Comparison of ENCODE assay signal across 8 cellular contexts in genomic region chr6:160930547-160931377, GRCh38.
DNase-seq lines count a peak whose midpoint lies in the region; ATAC-seq and TF ChIP-seq lines count a peak whose summit lies in the region.

No MANE protein-coding gene starts in this region.

- H3K4me3 ChIP-seq in cardiac muscle cell = peak overlapping the region; percentile 45
- peak overlapping the region; percentile 56 for H3K4me3 ChIP-seq in parathyroid adenoma (ENCODE audit: low read depth, low read length)
- H3K4me3 ChIP-seq in transverse colon = peak overlapping the region; percentile 21 to 41 (median 30)

- H3K9ac ChIP-seq in parathyroid adenoma = no peak overlapping the region

- H2AFZ ChIP-seq in parathyroid adenoma = peak overlapping the region; percentile 94

- H3K36me3 Mint-ChIP-seq in activated naive CD8-positive, alpha-beta T cell treated with anti-CD3 and anti-CD28 coated beads, Interleukin-2, amount 10 ng/mL, durations not matched to agents 7 days and 5 days = no peaks in the 10 kb centered on the region

- whole genome bisulfite sequencing in transverse colon (ENCODE audit: low coverage in 1 of 2), 2 donors = 12 to 19% methylated on average over 5 to 39 of the region's 50 CpGs

- no peaks in the 10 kb centered on the region for H3K27me3 ChIP-seq in cardiac muscle cell
- H3K27me3 ChIP-seq in parathyroid adenoma (ENCODE audit: control insufficient read depth, insufficient read depth, low read length) = no peaks in the 10 kb centered on the region
- H3K27me3 ChIP-seq in transverse colon = peaks cover 33% of the 10 kb centered on the region

- H3K4me1 ChIP-seq in cardiac muscle cell (ENCODE audit: low read depth) = peaks cover 8% of the 10 kb centered on the region
- H3K4me1 ChIP-seq in parathyroid adenoma = peaks cover 5% of the 10 kb centered on the region
- peaks cover 0 to 11% (median 6%) of the 10 kb centered on the region in 4 donors for H3K4me1 ChIP-seq in transverse colon

- TF ChIP-seq POLR2A in transverse colon (IDR thresholded peaks at IDR 0.05) = no peak

- H3K27ac Mint-ChIP-seq in activated naive CD8-positive, alpha-beta T cell treated with anti-CD3 and anti-CD28 coated beads, Interleukin-2, amount 10 ng/mL, durations not matched to agents 7 days and 5 days = no peak overlapping the region

- TF ChIP-seq CTCF in cardiac muscle cell (IDR thresholded peaks at IDR 0.05; ENCODE audit: low read depth, low read length) (peak; percentile 76), parathyroid adenoma (IDR thresholded peaks at IDR 0.05) (peak; percentile 92), transverse colon (IDR thresholded peaks at IDR 0.05) (peak; percentile 83 to 92 (median 87))

- H3K4me1 Mint-ChIP-seq in activated naive CD8-positive, alpha-beta T cell treated with anti-CD3 and anti-CD28 coated beads, Interleukin-2, amount 10 ng/mL, durations not matched to agents 7 days and 5 days = no peaks in the 10 kb centered on the region

- intact Hi-C loops in transverse colon (cut with DNase I; ENCODE audit: low total_unique reads) = loop anchor here (5.0 kb wide), 1 partner anchor 442 kb away; no protein-coding TSS in a partner anchor

- H3K79me2 ChIP-seq in parathyroid adenoma = no peaks in the 10 kb centered on the region

- peak overlapping the region; percentile 93 for H3K4me2 ChIP-seq in parathyroid adenoma (ENCODE audit: low read length)

- H3K27ac ChIP-seq in cardiac muscle cell (no peak overlapping the region), parathyroid adenoma (no peak overlapping the region), transverse colon (peak overlapping the region in 1 of 4 donors; percentile 3)

- ATAC-seq in GM21381 (IDR thresholded peaks at IDR 0.05; ENCODE audit: unreplicated experiment) (peak; percentile 83), SK-N-SH treated with all-trans-retinoic acid at 6 μM for 48 hours (peak; percentile 99)
- peak; percentile 52 for ATAC-seq in activated naive CD8-positive, alpha-beta T cell treated with anti-CD3 and anti-CD28 coated beads, Interleukin-2, amount 10 ng/mL, durations not matched to agents 7 days and 5 days (ENCODE audit: low read depth)

- TF ChIP-seq EP300 in transverse colon (IDR thresholded peaks at IDR 0.05; ENCODE audit: low read depth) = no peak

- peaks cover 25% of the 10 kb centered on the region for H3K27me3 Mint-ChIP-seq in activated naive CD8-positive, alpha-beta T cell treated with anti-CD3 and anti-CD28 coated beads, Interleukin-2, amount 10 ng/mL, durations not matched to agents 7 days and 5 days

- in situ Hi-C loops in Caki2 (cut with HindIII; ENCODE audit: low pct_unique_long_range_greater_than_20kb, low sequenced_read_pairs) = no loop called here
- in situ Hi-C loops in transverse colon (cut with MboI; ENCODE audit: low pct_ligation_motif_present in 1 of 4, low pct_unique_long_range_greater_than_20kb in 1 of 4, low sequenced_read_pairs in 3 of 4) = loop anchor here in 2 of 4 donors (10.0 kb wide), 1 partner anchor 444 kb away; no protein-coding TSS in a partner anchor

- H3K9me3 ChIP-seq in cardiac muscle cell (ENCODE audit: low read depth) = no peaks in the 10 kb centered on the region
- H3K9me3 ChIP-seq in parathyroid adenoma (ENCODE audit: control insufficient read depth, low read length) = peaks cover 3% of the 10 kb centered on the region
- H3K9me3 ChIP-seq in transverse colon = no peaks in the 10 kb centered on the region

- POLR2A ChIA-PET in activated naive CD8-positive, alpha-beta T cell treated with anti-CD3 and anti-CD28 coated beads, Interleukin-2, amount 10 ng/mL, durations not matched to agents 7 days and 5 days (lab: Charles Lee) = no interaction called here

- peak overlapping the region; percentile 43 for H3K4me3 Mint-ChIP-seq in activated naive CD8-positive, alpha-beta T cell treated with anti-CD3 and anti-CD28 coated beads, Interleukin-2, amount 10 ng/mL, durations not matched to agents 7 days and 5 days

- DNase-seq in Caki2 (ENCODE audit: low read depth) (peak; percentile 59), HT-29 (ENCODE audit: low spot score) (peak; percentile 34), cardiac muscle cell (ENCODE audit: low read depth in 1 of 2, low spot score in 1 of 2) (peak; percentile 81 to 91), transverse colon (peak; percentile 69)
- peak; percentile 70 for DNase-seq in activated naive CD8-positive, alpha-beta T cell treated with anti-CD3 and anti-CD28 coated beads, Interleukin-2, amount 10 ng/mL, durations not matched to agents 7 days and 5 days

- no peaks in the 10 kb centered on the region for H3K36me3 ChIP-seq in cardiac muscle cell
- no peaks in the 10 kb centered on the region for H3K36me3 ChIP-seq in parathyroid adenoma (ENCODE audit: control insufficient read depth, insufficient read depth, low read length)
- no peaks in the 10 kb centered on the region for H3K36me3 ChIP-seq in transverse colon

- H3K9me3 Mint-ChIP-seq in activated naive CD8-positive, alpha-beta T cell treated with anti-CD3 and anti-CD28 coated beads, Interleukin-2, amount 10 ng/mL, durations not matched to agents 7 days and 5 days = no peaks in the 10 kb centered on the region

TF ChIP-seq in SK-N-SH treated with all-trans-retinoic acid at 6 μM for 48 hours, 23 proteins besides CTCF, POLR2A, EP300 and RAD21:
- TF ChIP-seq ZNF8 (CRISPR knock-in tag; IDR thresholded peaks at IDR 0.05) = no peak
- no peak for TF ChIP-seq ZNF70 (CRISPR knock-in tag; IDR thresholded peaks at IDR 0.05)
- TF ChIP-seq ZC3H10 (CRISPR knock-in tag; IDR thresholded peaks at IDR 0.05) = no peak
- TF ChIP-seq TSHZ2 (CRISPR knock-in tag; IDR thresholded peaks at IDR 0.05) = 0 out of 2 replicates have a peak, but pooled peaks have one; percentile 14
- no peak for TF ChIP-seq POU6F1 (CRISPR knock-in tag; IDR thresholded peaks at IDR 0.05; ENCODE audit: borderline replicate concordance, low read depth)
TF ChIP-seq in SK-N-SH treated with all-trans-retinoic acid at 6 μM for 48 hours: peak in this region for 1.

Comparison
In these comparisons a context has a peak if more than half of its experiments do, and no peak if none do; other contexts are left out.
1. DNase-seq: peak in every context shown above with its lines; median percentile 86 in cardiac muscle cell; 70 in activated naive CD8-positive, alpha-beta T cell treated with anti-CD3 and anti-CD28 coated beads, Interleukin-2, amount 10 ng/mL, durations not matched to agents 7 days and 5 days; 69 in transverse colon; 59 in Caki2; 34 in HT-29.